21 cellular contexts compared by ENCODE assay signal in the genomic region with DNA sequence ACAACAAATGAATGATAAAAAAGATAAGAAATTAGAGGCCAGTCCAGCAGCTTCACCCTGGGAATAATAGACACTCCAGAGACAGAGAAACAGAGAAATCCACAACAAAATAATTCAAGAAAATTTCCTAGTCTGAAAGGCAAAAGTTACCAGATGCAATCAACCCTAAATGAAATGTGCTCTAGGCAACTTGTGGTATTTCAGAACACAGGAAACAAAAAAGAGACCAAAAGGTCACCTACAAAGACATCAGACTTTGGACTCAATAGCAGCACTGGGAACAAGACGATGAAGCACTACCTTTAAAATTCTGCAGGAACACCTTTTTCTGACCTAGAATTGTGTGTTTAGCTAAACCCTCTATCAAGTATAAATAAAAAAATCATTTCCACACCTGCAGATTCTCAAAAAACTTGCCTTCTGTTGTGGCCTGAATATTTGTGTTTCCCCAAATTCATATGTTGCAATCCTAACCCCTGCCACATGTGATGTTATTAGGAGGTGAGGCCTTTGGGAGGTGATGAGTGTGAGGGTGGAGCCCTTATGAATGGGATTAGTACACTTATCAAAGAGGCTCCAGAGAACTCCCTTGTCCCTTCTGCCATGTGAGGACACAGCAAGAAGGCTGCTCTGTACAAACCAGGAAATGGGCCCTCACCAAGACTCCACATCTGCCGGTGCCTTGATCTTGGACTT. TPM values are rescaled to one million over a fixed set of nuclear protein-coding genes. Genes with fewer than 3 reads are reported as not detected.
DNase-seq lines count a peak whose midpoint lies in the region; ATAC-seq, FAIRE-seq and TF ChIP-seq lines count a peak whose summit lies in the region.
"Had no signal": no experiment of that assay in that cellular context is flagged by ENCODE, and none has a peak within 500 bp of the region (broad histone marks: within the 10 kb centered on the region; RNA-seq: fewer than 3 reads in every experiment).

No MANE protein-coding gene starts in this region.

- no peaks in the 10 kb centered on the region for H3K9me3 ChIP-seq in HepG2 (ENCODE audit: low read length)
- no peaks in the 10 kb centered on the region for H3K9me3 ChIP-seq in right lobe of liver
- no peaks in the 10 kb centered on the region for H3K9me3 ChIP-seq in testis

- H4K20me1 ChIP-seq in HepG2 (ENCODE audit: insufficient read depth, low read length): no peaks in the 10 kb centered on the region

- H3K4me1 ChIP-seq in HepG2 (ENCODE audit: insufficient read depth, low read length) (peaks cover 62% of the 10 kb centered on the region), right lobe of liver (peaks cover 0 to 5% (median 0%) of the 10 kb centered on the region in 4 donors), testis (peaks cover 7% of the 10 kb centered on the region)

- H3K4me1 Mint-ChIP-seq in WTC11: peaks cover 34% of the 10 kb centered on the region

- POLR2A ChIA-PET in HepG2 (lab: Yijun Ruan, JAX): no interaction called here
- POLR2A ChIA-PET in WTC11 (lab: Charles Lee): no interaction called here

- intact Hi-C loops in HepG2 (cut with micrococcal nuclease; ENCODE audit: unreplicated experiment): loop anchor here (10.0 kb wide), 2 partner anchors 93 to 177 kb away; a partner anchor contains a TSS
- intact Hi-C loops in right lobe of liver (cut with DNase I): no loop called here
- intact Hi-C loops in testis (cut with DNase I; ENCODE audit: low total_unique reads): loop anchor here (5.0 kb wide), 1 partner anchor 170 kb away; no protein-coding TSS in a partner anchor

- no peak overlapping the region for H3K9ac ChIP-seq in HepG2 (ENCODE audit: insufficient read depth, low read depth, low read length)

- 0 out of 4 replicates have a peak, but pooled peaks of 1 of the 2 experiments have one; percentile 5 for TF ChIP-seq EP300 in HepG2 (IDR thresholded peaks at IDR 0.05; ENCODE audit: low read depth in 2 of 2, low read length in 2 of 2)
- TF ChIP-seq EP300 in HepG2 (CRISPR knock-in tag; IDR thresholded peaks at IDR 0.05; ENCODE audit: borderline replicate concordance): no peak

- no peaks in the 10 kb centered on the region for H3K27me3 ChIP-seq in HepG2 (ENCODE audit: control insufficient read depth in 1 of 2, insufficient read depth in 2 of 2, low read length in 2 of 2)
- H3K27me3 ChIP-seq in right lobe of liver: no peaks in the 10 kb centered on the region
- H3K27me3 ChIP-seq in testis: no peaks in the 10 kb centered on the region

- DNase-seq in HepG2 (ENCODE audit: low spot score) (peak; percentile 48), right lobe of liver (no peak), WTC11 (ENCODE audit: low spot score) (no peak), fibroblast of mammary gland (ENCODE audit: low read depth) (peak; percentile 38), GM20000 (ENCODE audit: low spot score) (no peak), testis (no peak), DMS53 (lab: John Stamatoyannopoulos, UW) (no peak)
- DNase-seq: CD4-positive, CD25-positive, alpha-beta regulatory T cell; DMS79; IMR-90; Karpas-422; NCI-H1105; NCI-H1694; NCI-H2081; NCI-H2171; NCI-H345; NCI-H524; NCI-H774; OCI-M1 had no signal

- no peak overlapping the region for H3K4me3 Mint-ChIP-seq in WTC11

- peak overlapping the region; percentile 32 for H3K4me2 ChIP-seq in HepG2 (ENCODE audit: low read depth, low read length)

- no peak for TF ChIP-seq POLR2A in HepG2 (IDR thresholded peaks at IDR 0.05; ENCODE audit: insufficient read depth in 1 of 2, low read depth in 2 of 2, low read length in 2 of 2)
- TF ChIP-seq POLR2A in right lobe of liver (IDR thresholded peaks at IDR 0.05): no peak
- TF ChIP-seq POLR2A in testis (IDR thresholded peaks at IDR 0.05): no peak

- H3K79me2 ChIP-seq in HepG2 (ENCODE audit: insufficient read depth, low read length): no peaks in the 10 kb centered on the region

- no peaks in the 10 kb centered on the region; the same call in 1 of the 2 replicates for H3K27me3 Mint-ChIP-seq in WTC11 (ENCODE audit: low read depth)

- WGBS in HepG2 (ENCODE audit: low lambda C conversion rate): 19% methylated on average over 2 of the region's 2 CpGs
- 42% methylated on average over 1 of the region's 2 CpGs for WGBS in right lobe of liver (ENCODE audit: insufficient coverage, low coverage, low lambda C conversion rate, missing lambda C conversion rate)
- WGBS in testis, 2 donors: 100% methylated on average over 2 of the region's 2 CpGs

- H3K27ac ChIP-seq in HepG2 (ENCODE audit: extremely low read length, insufficient read depth, low read length): peak overlapping the region; percentile 51
- H3K27ac ChIP-seq in right lobe of liver: no peak overlapping the region
- no peak overlapping the region for H3K27ac ChIP-seq in testis

- no peak for ATAC-seq in HepG2
- ATAC-seq in right lobe of liver: no peak
- ATAC-seq in WTC11: no peak

- no peaks in the 10 kb centered on the region for H3K9me3 Mint-ChIP-seq in WTC11

- in situ Hi-C loops in HepG2 (cut with HindIII; ENCODE audit: extremely low pct_ligation_motif_present, low pct_unique_long_range_greater_than_20kb): loop anchor here (10.0 kb wide), 1 partner anchor 177 kb away; no protein-coding TSS in a partner anchor

- CTCF ChIA-PET in HepG2 (lab: Yijun Ruan, JAX; ENCODE audit: low intra/inter-chr PET ratio, low total read pairs) (no interaction called here), WTC11 (lab: Charles Lee) (no interaction called here)

- no peak overlapping the region for H2AFZ ChIP-seq in HepG2 (ENCODE audit: low read length)

- TF ChIP-seq CTCF in HepG2 (CRISPR knock-in tag; IDR thresholded peaks at IDR 0.05) (no peak), right lobe of liver (IDR thresholded peaks at IDR 0.05) (no peak), WTC11 (IDR thresholded peaks at IDR 0.05) (no peak), fibroblast of mammary gland (conservative IDR thresholded peaks at IDR 0.05; ENCODE audit: control insufficient read depth, insufficient read depth, low read depth, low read length) (no peak), GM20000 (IDR thresholded peaks at IDR 0.05; ENCODE audit: extremely low read depth, missing control alignments) (no peak), testis (IDR thresholded peaks at IDR 0.05) (no peak)

- H3K27ac Mint-ChIP-seq in WTC11: peak overlapping the region; percentile 74
- H3K27ac Mint-ChIP-seq: CD4-positive, CD25-positive, alpha-beta regulatory T cell had no signal

- FAIRE-seq in HepG2 (lab: Jason Lieb, UNC): peak; percentile 58
- FAIRE-seq: HTR-8/SVneo, RCC 7860 had no signal

- H3K4me3 ChIP-seq in HepG2 (replicated peaks in 1 of 3; ENCODE audit: insufficient read depth in 1 of 3, low read depth in 2 of 3, low read length in 3 of 3) (no peak overlapping the region), right lobe of liver (no peak overlapping the region), fibroblast of mammary gland (ENCODE audit: control insufficient read depth, low read depth, low read length) (no peak overlapping the region), testis (no peak overlapping the region)

- BruUV-seq in HepG2 (replicated peaks; lab: Mats Ljungman, UMichigan): no TSS peak

- no peak for TF ChIP-seq RAD21 in HepG2 (CRISPR knock-in tag; IDR thresholded peaks at IDR 0.05)

- peaks cover 25% of the 10 kb centered on the region for H3K36me3 Mint-ChIP-seq in WTC11
- H3K36me3 Mint-ChIP-seq: CD4-positive, CD25-positive, alpha-beta regulatory T cell had no signal

- H3K36me3 ChIP-seq in HepG2 (replicated peaks in 1 of 2; ENCODE audit: control insufficient read depth in 1 of 2, insufficient read depth in 2 of 2, low read length in 2 of 2) (no peaks in the 10 kb centered on the region), right lobe of liver (no peaks in the 10 kb centered on the region), testis (ENCODE audit: low read depth, missing control alignments) (no peaks in the 10 kb centered on the region)

RNA-seq across cellular contexts. Expression of a gene that starts 5.9 kb away (rescaled TPM):
- total RNA-seq in HepG2 (2016; rRNA removed; fragmentation: Illumina TruSeq; extraction: Trizol) (30.1 and 30.7 TPM in 2 replicates), right lobe of liver (10 to 100 TPM; 14.4 to 18.6 (median 15.6) TPM), WTC11 (2021) (42.4 to 42.9 TPM (median 42.9 TPM) in 3 replicates), testis (10 to 100 TPM; 54.3 to 57.0 TPM)
- 62.8 and 71.5 TPM in 2 replicates for total RNA-seq in HepG2 (2016; cell fraction: cytosol; rRNA removed; fragmentation: Illumina TruSeq; extraction: Trizol; ENCODE audit: low read depth)
- 24.2 and 24.5 TPM in 2 replicates for total RNA-seq in HepG2 (2016; cell fraction: insoluble cytoplasmic fraction; rRNA removed; fragmentation: Illumina TruSeq; extraction: Trizol)
- total RNA-seq in HepG2 (2016; cell fraction: membrane; rRNA removed; fragmentation: Illumina TruSeq; extraction: Trizol): 67.1 and 68.4 TPM in 2 replicates
- 22.3 and 23.2 TPM in 2 replicates for total RNA-seq in HepG2 (2016; cell fraction: nucleus; rRNA removed; fragmentation: Illumina TruSeq; extraction: Trizol)
- polyA plus RNA-seq in HepG2 (2011; rRNA removed) (37.5 and 56.1 TPM in 2 replicates), testis (ENCODE audit: insufficient read depth, low read depth, low replicate concordance) (34.9 TPM)
- 23.0 and 31.2 TPM in 2 replicates for polyA plus RNA-seq in HepG2 (2011; cell fraction: cytosol; rRNA removed)
- 14.2 and 14.5 TPM in 2 replicates for polyA plus RNA-seq in HepG2 (2011; cell fraction: nucleus; rRNA removed)
- polyA plus RNA-seq in HepG2 (2012): 22.2 and 23.4 TPM in 2 replicates
- 53.0 and 57.8 TPM in 2 replicates for polyA plus RNA-seq in HepG2 (2016; cell fraction: cytosol; fragmentation: Illumina TruSeq; extraction: Trizol; ENCODE audit: low read depth)
- polyA plus RNA-seq in HepG2 (2016; cell fraction: insoluble cytoplasmic fraction; fragmentation: Illumina TruSeq; extraction: Trizol; ENCODE audit: low read depth): 50.6 and 57.0 TPM in 2 replicates
- polyA plus RNA-seq in HepG2 (2016; cell fraction: membrane; fragmentation: Illumina TruSeq; extraction: Trizol; ENCODE audit: low read depth): 82.1 and 83.4 TPM in 2 replicates
- 52.9 and 54.2 TPM in 2 replicates for polyA plus RNA-seq in HepG2 (2016; cell fraction: nucleus; fragmentation: Illumina TruSeq; extraction: Trizol; ENCODE audit: insufficient read depth, low read depth)
- 51.3 and 98.7 TPM in 2 replicates for polyA minus RNA-seq in HepG2 (2011; rRNA and poly(A)+ RNA removed; ENCODE audit: low replicate concordance)
- polyA minus RNA-seq in HepG2 (2011; cell fraction: cytosol; rRNA and poly(A)+ RNA removed): 21.4 and 22.1 TPM in 2 replicates
- polyA minus RNA-seq in HepG2 (2011; cell fraction: nucleus; rRNA and poly(A)+ RNA removed): 25.0 and 26.0 TPM in 2 replicates

RNA-seq across cellular contexts. Expression of a gene that starts 55.4 kb away (rescaled TPM):
- total RNA-seq in HepG2 (2016; rRNA removed; fragmentation: Illumina TruSeq; extraction: Trizol): 0.10 and 0.18 TPM in 2 replicates
- total RNA-seq in HepG2 (2016; cell fraction: cytosol; rRNA removed; fragmentation: Illumina TruSeq; extraction: Trizol; ENCODE audit: low read depth): not detected in 2 replicates
- 0.10 and 0.13 TPM in 2 replicates for total RNA-seq in HepG2 (2016; cell fraction: insoluble cytoplasmic fraction; rRNA removed; fragmentation: Illumina TruSeq; extraction: Trizol)
- total RNA-seq in HepG2 (2016; cell fraction: membrane; rRNA removed; fragmentation: Illumina TruSeq; extraction: Trizol): 0.06 TPM in 1 of 2 replicates, not detected in the other
- not detected in 2 replicates for total RNA-seq in HepG2 (2016; cell fraction: nucleus; rRNA removed; fragmentation: Illumina TruSeq; extraction: Trizol)
- 0.09 and 0.18 TPM in 2 replicates for polyA plus RNA-seq in HepG2 (2011; rRNA removed)
- polyA plus RNA-seq in HepG2 (2011; cell fraction: cytosol; rRNA removed): 0.08 and 0.12 TPM in 2 replicates
- polyA plus RNA-seq in HepG2 (2011; cell fraction: nucleus; rRNA removed): 0.09 and 0.10 TPM in 2 replicates
- 0.07 and 0.11 TPM in 2 replicates for polyA plus RNA-seq in HepG2 (2012)
- 0.05 TPM in 1 of 2 replicates, not detected in the other for polyA plus RNA-seq in HepG2 (2016; cell fraction: cytosol; fragmentation: Illumina TruSeq; extraction: Trizol; ENCODE audit: low read depth)
- 0.12 TPM in 1 of 2 replicates, not detected in the other for polyA plus RNA-seq in HepG2 (2016; cell fraction: insoluble cytoplasmic fraction; fragmentation: Illumina TruSeq; extraction: Trizol; ENCODE audit: low read depth)
- not detected in 2 replicates for polyA plus RNA-seq in HepG2 (2016; cell fraction: membrane; fragmentation: Illumina TruSeq; extraction: Trizol; ENCODE audit: low read depth)
- polyA plus RNA-seq in HepG2 (2016; cell fraction: nucleus; fragmentation: Illumina TruSeq; extraction: Trizol; ENCODE audit: insufficient read depth, low read depth): not detected in 2 replicates
- 4.4 TPM in 1 of 2 replicates, not detected in the other for polyA minus RNA-seq in HepG2 (2011; rRNA and poly(A)+ RNA removed; ENCODE audit: low replicate concordance)
- polyA minus RNA-seq in HepG2 (2011; cell fraction: cytosol; rRNA and poly(A)+ RNA removed): not detected in 2 replicates
- polyA minus RNA-seq in HepG2 (2011; cell fraction: nucleus; rRNA and poly(A)+ RNA removed): not detected in 2 replicates
- under 1 TPM; 0.32 to 0.93 (median 0.61) TPM for total RNA-seq in right lobe of liver
- total RNA-seq in WTC11 (2021): 124 to 138 TPM (median 136 TPM) in 3 replicates
- total RNA-seq in testis: 10 to 100 TPM; 17.9 to 21.7 TPM
- 17.6 TPM for polyA plus RNA-seq in testis (ENCODE audit: insufficient read depth, low read depth, low replicate concordance)
- total RNA-seq: CD4-positive, CD25-positive, alpha-beta regulatory T cell had no signal

Comparison
In these comparisons a context has a peak if more than half of its experiments do, and no peak if none do; other contexts are left out.
1. DNase-seq: peak in HepG2 (single experiment) and fibroblast of mammary gland (single experiment); none in right lobe of liver (0 of 3), WTC11 (single experiment), GM20000 (single experiment), testis (single experiment) and DMS53 (single experiment).
2. intact Hi-C loops: an anchor here in HepG2 (10.0 kb wide) and testis (5.0 kb wide); none called in right lobe of liver.
3. RNA of a gene that starts 55.4 kb away (total RNA-seq): 124 to 138 TPM in WTC11 and 17.9 to 21.7 TPM in testis; 0.32 to 0.93 TPM in right lobe of liver and 0.06 to 0.18 TPM in HepG2; every median in the first group is over 4 times any median in the second.